ENCODE assay signal across 8 cellular contexts in genomic region chr5:74766887-74767578, GRCh38. TPM values are rescaled to one million over a fixed set of nuclear protein-coding genes. Genes with fewer than 3 reads are reported as not detected.
DNase-seq lines count a peak whose midpoint lies in the region; ATAC-seq and TF ChIP-seq lines count a peak whose summit lies in the region.

Gene GFM2, minus strand, starts transcription at chr5:74767117. Its CDS starts 3,375 bp downstream, at chr5:74763742.
Gene NSA2, plus strand, starts transcription at chr5:74767249. Its CDS starts 112 bp downstream, at chr5:74767361.

- peak within 1 kb of the TSS; percentile 95 for H3K27ac Mint-ChIP-seq in activated CD4-positive, alpha-beta memory T cell treated with anti-CD3 and anti-CD28 coated beads, Interleukin-2, amount 10 ng/mL, durations not matched to agents 7 days and 5 days

- ATAC-seq in GM19438 (IDR thresholded peaks at IDR 0.05; ENCODE audit: low read depth, unreplicated experiment) (peak; percentile 83), HG03575 (IDR thresholded peaks at IDR 0.05; ENCODE audit: extremely low read depth, insufficient number of reproducible peaks, low FRiP score, unreplicated experiment) (peak; percentile 56)

- 0% methylated on average over 49 to 50 of the region's 50 CpGs for WGBS in lower leg skin, 2 donors

- peak within 1 kb of the TSS; percentile 80 to 82 for H3K9ac ChIP-seq in duodenal mucosa (ENCODE audit: low read depth in 1 of 2, low read length in 2 of 2)

- no peaks in the 10 kb centered on the region for H3K27me3 Mint-ChIP-seq in activated CD4-positive, alpha-beta memory T cell treated with anti-CD3 and anti-CD28 coated beads, Interleukin-2, amount 10 ng/mL, durations not matched to agents 7 days and 5 days

- peaks cover 40% of the 10 kb centered on the region for H3K36me3 Mint-ChIP-seq in activated CD4-positive, alpha-beta memory T cell treated with anti-CD3 and anti-CD28 coated beads, Interleukin-2, amount 10 ng/mL, durations not matched to agents 7 days and 5 days (ENCODE audit: low read depth)

- no peaks in the 10 kb centered on the region for H3K9me3 ChIP-seq in duodenal mucosa (ENCODE audit: control insufficient read depth in 1 of 2, low read length in 2 of 2)

- TF ChIP-seq CTCF in lower leg skin (IDR thresholded peaks at IDR 0.05): no peak

- H3K27me3 ChIP-seq in duodenal mucosa (ENCODE audit: control insufficient read depth in 1 of 2, insufficient read depth in 2 of 2, low read length in 2 of 2): no peaks in the 10 kb centered on the region

- H3K4me3 ChIP-seq in duodenal mucosa (ENCODE audit: low read depth in 1 of 2, low read length in 2 of 2) (peak within 1 kb of the TSS; percentile 84 to 92), lower leg skin (ENCODE audit: low read depth, poor library complexity, severe bottlenecking) (peak within 1 kb of the TSS; percentile 97)

- intact Hi-C loops in lower leg skin (cut with DNase I; ENCODE audit: low total_unique reads): no loop called here

- POLR2A ChIA-PET in activated CD4-positive, alpha-beta memory T cell treated with anti-CD3 and anti-CD28 coated beads, Interleukin-2, amount 10 ng/mL, durations not matched to agents 7 days and 5 days (lab: Charles Lee): interaction anchor here (0.8 to 1.5 kb wide), 9 partner anchors 8 to 570 kb away, joined by 3 to 5 read pairs (median 3); partner anchors contain the start of genes ANKRD31 and HMGCR

- peaks cover 21 to 30% of the 10 kb centered on the region in 2 donors for H3K36me3 ChIP-seq in duodenal mucosa (ENCODE audit: control insufficient read depth in 1 of 2, insufficient read depth in 2 of 2, low read length in 2 of 2)

- peak; percentile 97 for DNase-seq in CD1c-positive myeloid dendritic cell (ENCODE audit: extremely low spot score)
- DNase-seq in NCI-H82 treated with DMSO at 0.1 percent for 48 hours (lab: John Stamatoyannopoulos, UW; ENCODE audit: unreplicated experiment): peak; percentile 67
- peak; percentile 94 for DNase-seq in activated CD4-positive, alpha-beta memory T cell treated with anti-CD3 and anti-CD28 coated beads, Interleukin-2, amount 10 ng/mL, durations not matched to agents 7 days and 5 days
- DNase-seq in lower leg skin (ENCODE audit: low spot score in 2 of 2): peak; percentile 92 to 98
- DNase-seq in stimulated activated CD4-positive, alpha-beta T cell treated with anti-CD3 and anti-CD28 coated beads, Interleukin-4, amount 100 ng/mL, for 48 hours (ENCODE audit: low read depth in 2 of 2): peak; percentile 87 to 91

- H3K4me1 Mint-ChIP-seq in activated CD4-positive, alpha-beta memory T cell treated with anti-CD3 and anti-CD28 coated beads, Interleukin-2, amount 10 ng/mL, durations not matched to agents 7 days and 5 days: peaks cover 45% of the 10 kb centered on the region

- CTCF ChIA-PET in activated CD4-positive, alpha-beta memory T cell treated with anti-CD3 and anti-CD28 coated beads, Interleukin-2, amount 10 ng/mL, durations not matched to agents 7 days and 5 days (lab: Charles Lee): interaction anchor here (0.8 to 1.9 kb wide), 9 partner anchors 8 to 168 kb away, joined by 3 to 6 read pairs (median 3); no protein-coding TSS in a partner anchor

- peak within 1 kb of the TSS; percentile 98 for H3K4me3 Mint-ChIP-seq in activated CD4-positive, alpha-beta memory T cell treated with anti-CD3 and anti-CD28 coated beads, Interleukin-2, amount 10 ng/mL, durations not matched to agents 7 days and 5 days

- TF ChIP-seq POLR2A in lower leg skin (IDR thresholded peaks at IDR 0.05): no peak

- H3K4me1 ChIP-seq in duodenal mucosa (ENCODE audit: control insufficient read depth in 1 of 2, insufficient read depth in 2 of 2, low read length in 2 of 2): peaks cover 13 to 25% of the 10 kb centered on the region in 2 donors

- H3K27ac ChIP-seq in duodenal mucosa (ENCODE audit: low read depth, low read length): peak within 1 kb of the TSS; percentile 43

- H3K9me3 Mint-ChIP-seq in activated CD4-positive, alpha-beta memory T cell treated with anti-CD3 and anti-CD28 coated beads, Interleukin-2, amount 10 ng/mL, durations not matched to agents 7 days and 5 days: no peaks in the 10 kb centered on the region

RNA-seq across cellular contexts. Expression of gene GFM2, which starts in this region (rescaled TPM):
- total RNA-seq in activated CD4-positive, alpha-beta memory T cell treated with anti-CD3 and anti-CD28 coated beads, Interleukin-2, amount 10 ng/mL, durations not matched to agents 7 days and 5 days: 10 to 100 TPM; 20.8 to 21.5 TPM
- total RNA-seq in lower leg skin: 10 to 100 TPM; 16.7 to 19.9 (median 19.6) TPM

RNA-seq across cellular contexts. Expression of gene NSA2, which starts in this region (rescaled TPM):
- total RNA-seq in activated CD4-positive, alpha-beta memory T cell treated with anti-CD3 and anti-CD28 coated beads, Interleukin-2, amount 10 ng/mL, durations not matched to agents 7 days and 5 days: 10 to 100 TPM; 80.2 to 81.5 TPM
- total RNA-seq in lower leg skin: 100 to 1,000 TPM in 1 of 4 donors, 10 to 100 TPM in 3; 78.0 to 128 (median 85.3) TPM

Comparison
In these comparisons a context has a peak if more than half of its experiments do, and no peak if none do; other contexts are left out.
1. Peak in every context shown above with its lines: DNase-seq, ATAC-seq, H3K4me3 ChIP-seq and H3K27ac ChIP-seq.